9 cellular contexts compared by ENCODE assay signal in genomic region chr19:55254625-55254977, GRCh38. TPM values are rescaled to one million over a fixed set of nuclear protein-coding genes. Genes with fewer than 3 reads are reported as not detected.
A peak's percentile ranks its signal among the peaks of the same experiment; 100 is the strongest.
DNase-seq lines count a peak whose midpoint lies in the region; ATAC-seq and TF ChIP-seq lines count a peak whose summit lies in the region.
"Had no signal": no experiment of that assay in that cellular context is flagged by ENCODE, and none has a peak within 500 bp of the region (broad histone marks: within the 10 kb centered on the region; RNA-seq: fewer than 3 reads in every experiment).

No MANE protein-coding gene starts in this region.

- in situ Hi-C loops in ACHN (cut with HindIII; ENCODE audit: low pct_ligation_motif_present, low pct_unique_long_range_greater_than_20kb, low sequenced_read_pairs) = no loop called here

- H3K18ac ChIP-seq in H9 (ENCODE audit: insufficient read length, low read depth, low read length) = no peak overlapping the region

- POLR2A ChIA-PET in A673 (lab: Charles Lee; ENCODE audit: low non-redundant PET) = no interaction called here

- H3K4me3 ChIP-seq in A673 (ENCODE audit: low read depth, low read length, poor library complexity, severe bottlenecking) (no peak overlapping the region), muscle layer of duodenum (ENCODE audit: low read depth in 1 of 2, low read length in 2 of 2) (peak overlapping the region; percentile 30 to 47)

- H3T11ph ChIP-seq in H9 (ENCODE audit: low read length) = no peak overlapping the region

- CTCF ChIA-PET in A673 (lab: Charles Lee) = no interaction called here

- H2BK12ac ChIP-seq in H9 (ENCODE audit: insufficient read length, low read depth, low read length) = no peak overlapping the region

- no peak overlapping the region for H3K56ac ChIP-seq in H9 (ENCODE audit: insufficient read length, low read depth, low read length)

- H3K4ac ChIP-seq in H9 (ENCODE audit: low read depth, low read length) = no peak overlapping the region

- H3K9me3 ChIP-seq in A673 (ENCODE audit: low read depth, low read length, poor library complexity, severe bottlenecking) = no peaks in the 10 kb centered on the region
- H3K9me3 ChIP-seq in H9 (ENCODE audit: control insufficient read depth, low read depth, low read length) = no peaks in the 10 kb centered on the region
- H3K9me3 ChIP-seq in muscle layer of duodenum (ENCODE audit: control insufficient read depth in 1 of 2, low read length in 2 of 2) = no peaks in the 10 kb centered on the region

- TF ChIP-seq CTCF in A673 (conservative IDR thresholded peaks at IDR 0.05; ENCODE audit: low read depth, low read length) (no peak), H9 (conservative IDR thresholded peaks at IDR 0.05) (no peak)

- no peak overlapping the region for H4K8ac ChIP-seq in H9 (replicated peaks; ENCODE audit: insufficient read length, low read depth, low read length)

- peaks cover 9% of the 10 kb centered on the region for H3K23me2 ChIP-seq in H9 (ENCODE audit: insufficient read length, low read depth, low read length, poor library complexity, severe bottlenecking)

- no peak overlapping the region for H2BK20ac ChIP-seq in H9 (ENCODE audit: low read depth, low read length, poor library complexity, severe bottlenecking)

- peak overlapping the region in 1 of 2 experiments; percentile 19; a peak in 1 of 5 replicates for H3K4me3 Mint-ChIP-seq in H9

- no TSS peak for BruUV-seq in A673 (replicated peaks; lab: Mats Ljungman, UMichigan)

- WGBS in H9 (ENCODE audit: extremely low coverage, insufficient read length, low lambda C conversion rate) = no CpG with 5 or more reads among the region's 6 CpGs

- peaks cover 55% of the 10 kb centered on the region; the same call in 1 of the 2 replicates for H3K79me2 ChIP-seq in H9 (ENCODE audit: insufficient read depth, low read length)

- no peak overlapping the region for H2AFZ ChIP-seq in H9 (ENCODE audit: low read length)

- no peak overlapping the region for H3K9ac ChIP-seq in H9 (ENCODE audit: extremely low read depth, insufficient read length, low read length)

- no peak overlapping the region for H4K5ac ChIP-seq in H9 (ENCODE audit: insufficient read length, low read depth, low read length)

- peak overlapping the region in 2 of 3 experiments; percentile 88 to 89; a peak in 3 of 7 replicates for H3K27ac Mint-ChIP-seq in H9

- H3K4me2 ChIP-seq in H9 (ENCODE audit: insufficient read depth, insufficient read length, low read length) = no peak overlapping the region

- H4K20me1 ChIP-seq in H9 (ENCODE audit: control insufficient read depth, insufficient read depth, insufficient read length) = peaks cover 3% of the 10 kb centered on the region

- H3K23ac ChIP-seq in H9 (ENCODE audit: insufficient read length, low read depth, low read length) = no peak overlapping the region

- peaks cover 44 to 46% of the 10 kb centered on the region in 2 experiments for H3K4me1 Mint-ChIP-seq in H9

- H3K27me3 ChIP-seq in A673 (replicated peaks; ENCODE audit: insufficient read depth, low read depth, low read length, poor library complexity) = no peaks in the 10 kb centered on the region
- H3K27me3 ChIP-seq in H9 (ENCODE audit: insufficient read depth, low read length) = no peaks in the 10 kb centered on the region
- no peaks in the 10 kb centered on the region for H3K27me3 ChIP-seq in muscle layer of duodenum (ENCODE audit: low read depth, low read length)

- H3K4me1 ChIP-seq in A673 (ENCODE audit: insufficient read depth, low read length, poor library complexity, severe bottlenecking) (peaks cover 19% of the 10 kb centered on the region), H9 (ENCODE audit: insufficient read depth, low read length) (peaks cover 12% of the 10 kb centered on the region; the same call in 1 of the 2 replicates), muscle layer of duodenum (ENCODE audit: control insufficient read depth in 1 of 2, insufficient read depth in 2 of 2, low read length in 2 of 2) (peaks cover 16 to 45% of the 10 kb centered on the region in 2 donors)

- no peak overlapping the region for H2BK15ac ChIP-seq in H9 (ENCODE audit: low read depth, low read length)

- H3K27ac ChIP-seq in A673 (ENCODE audit: low read depth, low read length, poor library complexity, severe bottlenecking) = peak overlapping the region; percentile 42
- no peak overlapping the region for H3K27ac ChIP-seq in H9 (ENCODE audit: insufficient read length, low read depth, low read length)
- peak overlapping the region; percentile 27 for H3K27ac ChIP-seq in angular gyrus (ENCODE audit: low read depth, low read length)
- peak overlapping the region; percentile 62 for H3K27ac ChIP-seq in muscle layer of duodenum (ENCODE audit: low read length)

- peaks cover 18% of the 10 kb centered on the region for H3K79me1 ChIP-seq in H9 (ENCODE audit: insufficient read depth, low read depth, low read length, poor library complexity, severe bottlenecking)

- no peaks in the 10 kb centered on the region; the same call in none of the 2 replicates for H3K27me3 Mint-ChIP-seq in H9 (ENCODE audit: low read depth)

- peaks cover 7% of the 10 kb centered on the region for H3K36me3 ChIP-seq in A673 (ENCODE audit: insufficient read depth, low read length, poor library complexity, severe bottlenecking)
- H3K36me3 ChIP-seq in muscle layer of duodenum (ENCODE audit: control insufficient read depth in 1 of 2, insufficient read depth in 2 of 2, low read length in 2 of 2) = no peaks in the 10 kb centered on the region

- peaks cover 2 to 13% (median 7%) of the 10 kb centered on the region in 3 experiments; a peak in 6 of 7 replicates for H3K36me3 Mint-ChIP-seq in H9 (ENCODE audit: insufficient read depth in 1 of 3, low read depth in 3 of 3)

- no peak overlapping the region for H2AK5ac ChIP-seq in H9 (ENCODE audit: insufficient read length, low read length)

- H4K91ac ChIP-seq in H9 (ENCODE audit: insufficient read length, low read depth, low read length) = no peak overlapping the region

- H2BK120ac ChIP-seq in H9 (ENCODE audit: low read depth, low read length, poor library complexity, severe bottlenecking) = no peak overlapping the region

- peak overlapping the region; percentile 25; the same call in 1 of the 2 replicates for H3K14ac ChIP-seq in H9 (ENCODE audit: insufficient read depth, low read length)

- no peaks in the 10 kb centered on the region for H3K9me3 Mint-ChIP-seq in H9

- no peak for DNase-seq in A673 (ENCODE audit: low spot score)
- no peak for DNase-seq in H9
- no peak for DNase-seq in ACHN
- DNase-seq in DMS 273 (lab: John Stamatoyannopoulos, UW; ENCODE audit: unreplicated experiment) = no peak
- DNase-seq: NCI-H2107 had no signal

- intact Hi-C loops in A673 (cut with micrococcal nuclease; ENCODE audit: unreplicated experiment) = no loop called here

- no peak for ATAC-seq in HG03457 (IDR thresholded peaks at IDR 0.05; ENCODE audit: unreplicated experiment)
- ATAC-seq in activated CD4-positive, CD25-positive, alpha-beta regulatory T cell treated with anti-CD3 and anti-CD28 coated beads, Interleukin-2, amount 50 U/mL, for 24 hours = no peak

- no peak overlapping the region for H2BK5ac ChIP-seq in H9 (ENCODE audit: insufficient read length, low read length)

RNA-seq across cellular contexts. Expression of gene PPP6R1, which starts 4.2 kb away (rescaled TPM):
- total RNA-seq in A673 (2021) (103 and 108 TPM in 2 replicates), H9 (2021) (76.2 and 79.7 TPM in 2 replicates)

RNA-seq across cellular contexts. Expression of gene HSPBP1, which starts 25.3 kb away (rescaled TPM):
- total RNA-seq in A673 (2021) = 80.3 and 83.4 TPM in 2 replicates
- 47.4 and 50.7 TPM in 2 replicates for total RNA-seq in H9 (2021)

RNA-seq across cellular contexts. Expression of gene TMEM86B, which starts 26.0 kb away (rescaled TPM):
- 4.8 and 6.1 TPM in 2 replicates for total RNA-seq in A673 (2021)
- 3.6 and 4.5 TPM in 2 replicates for total RNA-seq in H9 (2021)

RNA-seq across cellular contexts. Expression of gene BRSK1, which starts 29.2 kb away (rescaled TPM):
- 30.5 and 36.8 TPM in 2 replicates for total RNA-seq in A673 (2021)
- 43.5 and 47.0 TPM in 2 replicates for total RNA-seq in H9 (2021)

RNA-seq across cellular contexts. Expression of gene PTPRH, which starts 45.3 kb away (rescaled TPM):
- 0.17 and 0.55 TPM in 2 replicates for total RNA-seq in A673 (2021)
- 0.24 and 0.33 TPM in 2 replicates for total RNA-seq in H9 (2021)
